ENCODE assay signal across 1 cellular context in the genomic region with DNA sequence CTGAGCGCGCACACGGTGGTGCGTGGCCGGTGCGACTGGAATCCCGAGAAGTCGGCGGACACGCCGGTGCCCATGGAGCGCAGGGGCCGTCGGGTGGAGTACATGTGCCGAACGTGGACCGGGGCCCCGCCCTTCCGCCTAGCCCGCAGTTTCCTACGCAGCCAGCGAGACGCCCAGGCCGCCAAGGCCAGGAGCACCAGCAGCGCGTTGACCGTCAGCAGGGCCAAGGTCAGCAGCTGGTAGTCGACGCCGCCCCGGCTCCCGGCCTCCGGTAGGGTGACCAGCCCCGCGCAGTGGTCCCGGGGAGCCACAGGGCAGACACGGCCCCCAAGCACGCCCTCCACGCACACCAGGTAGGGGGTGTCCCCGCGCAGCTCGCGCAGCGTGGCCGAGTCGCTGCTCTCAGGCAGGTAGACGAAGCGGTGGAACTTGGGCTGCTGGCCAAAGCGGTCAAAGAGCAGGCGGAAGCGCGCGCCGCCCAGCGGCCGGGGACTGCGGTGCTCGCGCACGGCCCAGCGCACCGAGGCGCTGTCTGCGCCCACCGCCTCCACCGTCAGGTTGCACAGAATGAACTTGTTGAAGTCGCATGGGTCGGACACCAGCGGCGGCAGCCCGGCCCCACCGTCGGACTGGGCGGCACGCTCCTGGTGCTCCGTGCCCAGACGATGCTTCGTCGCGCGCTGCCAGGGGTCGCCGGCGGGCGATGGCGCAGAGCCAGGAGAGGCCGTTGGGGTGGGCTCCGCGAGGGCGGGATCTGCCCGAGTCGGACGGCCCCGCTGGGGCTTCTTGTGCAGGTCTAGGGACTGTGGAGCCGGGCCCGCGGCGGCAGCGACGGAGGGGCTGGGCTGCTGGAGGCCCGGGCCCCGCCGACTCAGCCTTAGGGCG.
TF ChIP-seq lines count a peak whose summit lies in the region.

No MANE protein-coding gene starts in this region.

TF ChIP-seq in HepG2, 621 proteins besides CTCF, POLR2A, EP300 and RAD21 (continued from another document and continues in another):
- TF ChIP-seq THAP9 (CRISPR knock-in tag; IDR thresholded peaks at IDR 0.05; ENCODE audit: borderline replicate concordance) (peak; percentile 72; the same call in 1 of the 2 replicates), YY1 (IDR thresholded peaks at IDR 0.05; ENCODE audit: insufficient read depth, insufficient replicate concordance, low read depth, low read length) (peak; percentile 77), SMARCE1 (IDR thresholded peaks at IDR 0.05; ENCODE audit: borderline replicate concordance) (no peak), ZNF331 (CRISPR knock-in tag; IDR thresholded peaks at IDR 0.05) (peak; percentile 75; the same call in 1 of the 2 replicates), POLR2AphosphoS5 (IDR thresholded peaks at IDR 0.05; ENCODE audit: low read depth, low read length) (peak; percentile 44), GABPA (IDR thresholded peaks at IDR 0.05; ENCODE audit: low read depth, low read length) (no peak), GABPA (CRISPR knock-in tag; IDR thresholded peaks at IDR 0.05; ENCODE audit: low read depth) (peak; percentile 32; the same call in 1 of the 2 replicates), TRIM24 (CRISPR knock-in tag; IDR thresholded peaks at IDR 0.05) (peak; percentile 79), PLSCR1 (CRISPR knock-in tag; IDR thresholded peaks at IDR 0.05; ENCODE audit: borderline replicate concordance) (no peak), ZNF484 (CRISPR knock-in tag; IDR thresholded peaks at IDR 0.05; ENCODE audit: borderline replicate concordance, low read depth) (0 out of 2 replicates have a peak, but pooled peaks have one; percentile 45), ZHX2 (IDR thresholded peaks at IDR 0.05; ENCODE audit: low read depth) (peak; percentile 54; the same call in 1 of the 2 replicates), ZHX2 (CRISPR knock-in tag; IDR thresholded peaks at IDR 0.05; ENCODE audit: borderline replicate concordance) (peak; percentile 76), HOXA7 (CRISPR knock-in tag; IDR thresholded peaks at IDR 0.05) (peak; percentile 47; the same call in 1 of the 2 replicates), ZNF337 (CRISPR knock-in tag; IDR thresholded peaks at IDR 0.05; ENCODE audit: borderline replicate concordance, low read depth) (peak; percentile 91; the same call in 1 of the 2 replicates), AFF4 (CRISPR knock-in tag; IDR thresholded peaks at IDR 0.05) (0 out of 2 replicates have a peak, but pooled peaks have one; percentile 16), NFKBIZ (CRISPR knock-in tag; IDR thresholded peaks at IDR 0.05) (0 out of 2 replicates have a peak, but pooled peaks have one; percentile 32), ZKSCAN1 (IDR thresholded peaks at IDR 0.05; ENCODE audit: low read length) (no peak), ZFYVE20 (CRISPR knock-in tag; IDR thresholded peaks at IDR 0.05; ENCODE audit: borderline replicate concordance, low read depth) (peak; percentile 74), ZNF615 (CRISPR knock-in tag; IDR thresholded peaks at IDR 0.05; ENCODE audit: borderline replicate concordance) (no peak; the same call in 1 of the 2 replicates)
- TF ChIP-seq, protein P1, sequence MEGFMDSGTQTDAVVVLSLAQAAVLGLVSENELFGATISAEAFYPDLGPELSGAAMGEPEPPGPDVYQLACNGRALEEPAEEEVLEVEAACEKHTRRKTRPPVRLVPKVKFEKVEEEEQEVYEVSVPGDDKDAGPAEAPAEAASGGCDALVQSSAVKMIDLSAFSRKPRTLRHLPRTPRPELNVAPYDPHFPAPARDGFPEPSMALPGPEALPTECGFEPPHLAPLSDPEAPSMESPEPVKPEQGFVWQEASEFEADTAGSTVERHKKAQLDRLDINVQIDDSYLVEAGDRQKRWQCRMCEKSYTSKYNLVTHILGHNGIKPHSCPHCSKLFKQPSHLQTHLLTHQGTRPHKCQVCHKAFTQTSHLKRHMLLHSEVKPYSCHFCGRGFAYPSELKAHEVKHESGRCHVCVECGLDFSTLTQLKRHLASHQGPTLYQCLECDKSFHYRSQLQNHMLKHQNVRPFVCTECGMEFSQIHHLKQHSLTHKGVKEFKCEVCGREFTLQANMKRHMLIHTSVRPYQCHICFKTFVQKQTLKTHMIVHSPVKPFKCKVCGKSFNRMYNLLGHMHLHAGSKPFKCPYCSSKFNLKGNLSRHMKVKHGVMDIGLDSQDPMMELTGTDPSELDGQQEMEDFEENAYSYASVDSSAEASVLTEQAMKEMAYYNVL (CRISPR knock-in tag; IDR thresholded peaks at IDR 0.05; ENCODE audit: borderline replicate concordance), result peak; percentile 76; the same call in 1 of the 2 replicates
- TF ChIP-seq, protein P2, sequence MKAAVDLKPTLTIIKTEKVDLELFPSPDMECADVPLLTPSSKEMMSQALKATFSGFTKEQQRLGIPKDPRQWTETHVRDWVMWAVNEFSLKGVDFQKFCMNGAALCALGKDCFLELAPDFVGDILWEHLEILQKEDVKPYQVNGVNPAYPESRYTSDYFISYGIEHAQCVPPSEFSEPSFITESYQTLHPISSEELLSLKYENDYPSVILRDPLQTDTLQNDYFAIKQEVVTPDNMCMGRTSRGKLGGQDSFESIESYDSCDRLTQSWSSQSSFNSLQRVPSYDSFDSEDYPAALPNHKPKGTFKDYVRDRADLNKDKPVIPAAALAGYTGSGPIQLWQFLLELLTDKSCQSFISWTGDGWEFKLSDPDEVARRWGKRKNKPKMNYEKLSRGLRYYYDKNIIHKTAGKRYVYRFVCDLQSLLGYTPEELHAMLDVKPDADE (CRISPR knock-in tag; IDR thresholded peaks at IDR 0.05), result no peak
- TF ChIP-seq, protein P3, sequence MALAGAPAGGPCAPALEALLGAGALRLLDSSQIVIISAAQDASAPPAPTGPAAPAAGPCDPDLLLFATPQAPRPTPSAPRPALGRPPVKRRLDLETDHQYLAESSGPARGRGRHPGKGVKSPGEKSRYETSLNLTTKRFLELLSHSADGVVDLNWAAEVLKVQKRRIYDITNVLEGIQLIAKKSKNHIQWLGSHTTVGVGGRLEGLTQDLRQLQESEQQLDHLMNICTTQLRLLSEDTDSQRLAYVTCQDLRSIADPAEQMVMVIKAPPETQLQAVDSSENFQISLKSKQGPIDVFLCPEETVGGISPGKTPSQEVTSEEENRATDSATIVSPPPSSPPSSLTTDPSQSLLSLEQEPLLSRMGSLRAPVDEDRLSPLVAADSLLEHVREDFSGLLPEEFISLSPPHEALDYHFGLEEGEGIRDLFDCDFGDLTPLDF (CRISPR knock-in tag; IDR thresholded peaks at IDR 0.05), result peak; percentile 54
- TF ChIP-seq, protein P4, sequence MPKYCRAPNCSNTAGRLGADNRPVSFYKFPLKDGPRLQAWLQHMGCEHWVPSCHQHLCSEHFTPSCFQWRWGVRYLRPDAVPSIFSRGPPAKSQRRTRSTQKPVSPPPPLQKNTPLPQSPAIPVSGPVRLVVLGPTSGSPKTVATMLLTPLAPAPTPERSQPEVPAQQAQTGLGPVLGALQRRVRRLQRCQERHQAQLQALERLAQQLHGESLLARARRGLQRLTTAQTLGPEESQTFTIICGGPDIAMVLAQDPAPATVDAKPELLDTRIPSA (CRISPR knock-in tag; IDR thresholded peaks at IDR 0.05; ENCODE audit: borderline replicate concordance), result peak; percentile 50; the same call in 1 of the 2 replicates
- TF ChIP-seq, protein P5, sequence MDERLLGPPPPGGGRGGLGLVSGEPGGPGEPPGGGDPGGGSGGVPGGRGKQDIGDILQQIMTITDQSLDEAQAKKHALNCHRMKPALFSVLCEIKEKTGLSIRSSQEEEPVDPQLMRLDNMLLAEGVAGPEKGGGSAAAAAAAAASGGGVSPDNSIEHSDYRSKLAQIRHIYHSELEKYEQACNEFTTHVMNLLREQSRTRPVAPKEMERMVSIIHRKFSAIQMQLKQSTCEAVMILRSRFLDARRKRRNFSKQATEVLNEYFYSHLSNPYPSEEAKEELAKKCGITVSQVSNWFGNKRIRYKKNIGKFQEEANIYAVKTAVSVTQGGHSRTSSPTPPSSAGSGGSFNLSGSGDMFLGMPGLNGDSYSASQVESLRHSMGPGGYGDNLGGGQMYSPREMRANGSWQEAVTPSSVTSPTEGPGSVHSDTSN (CRISPR knock-in tag; IDR thresholded peaks at IDR 0.05), result no peak
